1 cellular context compared by ENCODE assay signal in the genomic region with DNA sequence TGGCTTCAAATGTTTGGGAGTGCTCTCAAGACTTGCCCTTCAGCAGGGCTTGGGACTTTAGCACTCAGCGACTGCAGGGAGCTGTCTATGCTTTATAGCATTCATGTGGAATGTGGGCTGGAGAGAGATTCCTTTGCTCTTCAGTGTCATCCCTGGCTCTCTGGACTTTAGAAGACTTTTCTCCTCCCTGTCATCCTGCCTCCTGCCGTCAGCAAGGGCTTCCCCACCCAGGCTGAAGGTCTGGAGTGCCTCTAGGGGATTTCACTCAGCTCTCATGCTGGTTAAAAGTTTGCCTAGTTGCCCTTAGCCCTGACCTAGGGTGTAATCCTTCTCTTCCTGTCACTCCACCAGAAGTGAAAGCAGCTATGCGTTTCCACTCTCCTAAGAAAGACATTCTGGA.
TF ChIP-seq lines count a peak whose summit lies in the region.

No MANE protein-coding gene starts in this region.

TF ChIP-seq in HepG2, 621 proteins besides CTCF, POLR2A, EP300 and RAD21 (continued from another document):
- TF ChIP-seq ZNF800 (CRISPR knock-in tag; IDR thresholded peaks at IDR 0.05) = no peak
- TF ChIP-seq HNF4G (IDR thresholded peaks at IDR 0.05; ENCODE audit: borderline replicate concordance, low read depth, low read length) = no peak
- no peak for TF ChIP-seq HNF4G (CRISPR knock-in tag; IDR thresholded peaks at IDR 0.05; ENCODE audit: borderline replicate concordance, low read depth)
- no peak for TF ChIP-seq HNRNPH1 (optimal IDR thresholded peaks at IDR 0.05; ENCODE audit: low read depth, low read length)
- TF ChIP-seq TBX2 (CRISPR knock-in tag; IDR thresholded peaks at IDR 0.05; ENCODE audit: borderline replicate concordance) = no peak
- TF ChIP-seq ZBTB8A (CRISPR knock-in tag; IDR thresholded peaks at IDR 0.05; ENCODE audit: borderline replicate concordance, low read depth) = no peak
- TF ChIP-seq SRF (IDR thresholded peaks at IDR 0.05; ENCODE audit: low read depth, low read length) = no peak
- no peak for TF ChIP-seq ZHX1 (CRISPR knock-in tag; IDR thresholded peaks at IDR 0.05; ENCODE audit: low read depth)
- TF ChIP-seq ZNF564 (CRISPR knock-in tag; IDR thresholded peaks at IDR 0.05) = no peak
- TF ChIP-seq CHD2 (IDR thresholded peaks at IDR 0.05; ENCODE audit: low read depth, low read length) = no peak
- TF ChIP-seq AGO2 (optimal IDR thresholded peaks at IDR 0.05; ENCODE audit: low read depth, low read length) = no peak
- no peak for TF ChIP-seq MAX (IDR thresholded peaks at IDR 0.05)
